In genomic region chr7:105047932-105048331, GRCh38 we compare ENCODE assay signal across 24 cellular contexts.
"Had no signal": no experiment of that assay in that cellular context is flagged by ENCODE, and none has a peak within 500 bp of the region (broad histone marks: within the 10 kb centered on the region; RNA-seq: fewer than 3 reads in every experiment).

No MANE protein-coding gene starts in this region.

- H3K27me3 Mint-ChIP-seq: brain; effector memory CD8-positive, alpha-beta T cell; naive B cell had no signal

- H3K9me3 Mint-ChIP-seq: activated naive CD4-positive, alpha-beta T cell treated with anti-CD3 and anti-CD28 coated beads for 36 hours; activated T-cell treated with anti-CD3 and anti-CD28 coated beads, Interleukin-2, amount 50 U/mL, for 4 hours; brain; effector memory CD8-positive, alpha-beta T cell; naive B cell; neural crest cell had no signal

- DNase-seq: activated CD4-positive, alpha-beta T cell treated with anti-CD3 and anti-CD28 coated beads for 1 hour; activated CD8-positive, alpha-beta memory T cell treated with anti-CD3 and anti-CD28 coated beads for 24 hours; activated CD8-positive, alpha-beta memory T cell treated with anti-CD3 and anti-CD28 coated beads, Interleukin-2, amount 50 U/mL, for 4 hours; activated naive CD4-positive, alpha-beta T cell treated with anti-CD3 and anti-CD28 coated beads for 36 hours; activated T-cell treated with anti-CD3 and anti-CD28 coated beads, Interleukin-2, amount 50 U/mL, for 4 hours; anterior cingulate cortex; central memory CD4-positive, alpha-beta T cell; dorsolateral prefrontal cortex; effector memory CD8-positive, alpha-beta T cell; gastrocnemius medialis; heart left ventricle; left cardiac atrium; lower lobe of right lung; naive B cell; occipital lobe; stimulated activated CD4-positive, alpha-beta T cell treated with anti-CD3 and anti-CD28 coated beads, Interleukin-4, amount 100 ng/mL, for 24 hours; stimulated activated naive CD8-positive, alpha-beta T cell treated with anti-CD3 and anti-CD28 coated beads, Interleukin-15, Interleukin-2, amounts not matched to agents 100 U/mL and 50 U/mL, for 24 hours; substantia nigra; T-helper 1 cell; tibial artery; WERI-Rb-1 had no signal

- H3K4me1 Mint-ChIP-seq: neural crest cell had no signal

- H3K27ac Mint-ChIP-seq: activated naive CD4-positive, alpha-beta T cell treated with anti-CD3 and anti-CD28 coated beads for 36 hours had no signal

- H3K4me3 ChIP-seq: dorsolateral prefrontal cortex, esophagus muscularis mucosa, gastrocnemius medialis, heart left ventricle, lower lobe of right lung, tibial artery had no signal

- H3K27me3 ChIP-seq: dorsolateral prefrontal cortex, esophagus muscularis mucosa, gastrocnemius medialis, heart left ventricle, tibial artery had no signal

- H3K4me3 Mint-ChIP-seq: activated naive CD4-positive, alpha-beta T cell treated with anti-CD3 and anti-CD28 coated beads for 36 hours; activated T-cell treated with anti-CD3 and anti-CD28 coated beads, Interleukin-2, amount 50 U/mL, for 4 hours; brain; effector memory CD8-positive, alpha-beta T cell; naive B cell; neural crest cell had no signal

- H3K9me3 ChIP-seq: esophagus muscularis mucosa, gastrocnemius medialis, heart left ventricle, lower lobe of right lung, tibial artery had no signal

- ATAC-seq: activated T-cell treated with anti-CD3 and anti-CD28 coated beads, Interleukin-2, amount 50 U/mL, for 4 hours; effector memory CD8-positive, alpha-beta T cell; gastrocnemius medialis; left cardiac atrium; lower lobe of right lung; stimulated activated naive CD8-positive, alpha-beta T cell treated with anti-CD3 and anti-CD28 coated beads, Interleukin-15, Interleukin-2, amounts not matched to agents 100 U/mL and 50 U/mL, for 24 hours had no signal

- H3K27ac ChIP-seq: WERI-Rb-1 had no signal
